Comparison of ENCODE assay signal across 20 cellular contexts in the genomic region with DNA sequence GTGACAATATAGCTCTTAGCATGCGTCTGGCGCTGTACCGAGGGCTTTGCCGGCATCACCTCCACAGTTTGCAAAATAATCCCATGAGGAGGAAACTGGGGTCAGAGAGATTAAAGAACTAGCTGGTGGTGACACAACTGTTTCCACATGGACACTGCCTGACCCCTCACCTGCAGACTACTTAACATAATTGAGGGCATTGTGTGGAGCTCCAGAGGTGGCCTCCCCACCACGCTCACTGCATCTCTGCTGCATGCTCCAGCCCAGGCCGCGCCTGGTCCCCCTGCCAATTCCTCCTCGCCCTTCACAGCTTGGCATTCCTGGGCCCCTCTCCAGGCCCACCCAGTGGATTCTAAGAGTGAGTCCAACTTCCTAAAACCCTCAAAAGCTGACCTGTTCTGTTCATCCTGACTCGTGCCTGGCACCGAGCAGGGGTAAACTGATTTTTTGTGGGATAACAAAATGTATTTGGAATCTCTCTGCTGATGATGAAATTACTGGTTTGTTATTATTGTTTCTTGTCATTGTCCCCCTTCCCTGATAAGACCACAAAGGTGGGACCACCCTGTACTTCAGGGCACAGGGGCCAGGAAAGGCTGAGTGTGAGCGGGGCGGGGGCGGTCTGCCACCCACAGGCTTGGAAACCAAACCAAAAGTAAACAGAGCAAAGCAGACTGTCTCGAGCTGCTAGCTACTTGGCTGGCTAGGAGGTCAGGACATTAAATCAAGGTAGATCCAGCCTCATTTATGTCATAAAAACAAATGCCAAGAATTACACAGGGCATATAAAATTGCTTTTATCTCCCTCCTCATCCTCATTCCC. TPM values are rescaled to one million over a fixed set of nuclear protein-coding genes. Genes with fewer than 3 reads are reported as not detected.
DNase-seq lines count a peak whose midpoint lies in the region; ATAC-seq, FAIRE-seq and TF ChIP-seq lines count a peak whose summit lies in the region.
"Had no signal": no experiment of that assay in that cellular context is flagged by ENCODE, and none has a peak within 500 bp of the region (broad histone marks: within the 10 kb centered on the region; RNA-seq: fewer than 3 reads in every experiment).

No MANE protein-coding gene starts in this region.

- H3K4me1 ChIP-seq in HCT116 (ENCODE audit: control insufficient read depth in 1 of 2, insufficient read depth in 2 of 2, low read length in 2 of 2) (peaks cover 13 to 45% of the 10 kb centered on the region in 2 experiments), pancreas (peaks cover 0 to 7% (median 7%) of the 10 kb centered on the region in 3 donors)

- H3K27me3 ChIP-seq in HCT116 (ENCODE audit: insufficient read depth, low read length) = no peaks in the 10 kb centered on the region
- no peaks in the 10 kb centered on the region for H3K27me3 ChIP-seq in WERI-Rb-1 (ENCODE audit: insufficient read depth, low read depth, severe bottlenecking)
- no peaks in the 10 kb centered on the region for H3K27me3 ChIP-seq in pancreas

- no peak for FAIRE-seq in pancreas (lab: Jason Lieb, UNC)
- FAIRE-seq: GM12891, keratinocyte had no signal

- H2AFZ ChIP-seq in HCT116 (ENCODE audit: low read depth, low read length, poor library complexity, severe bottlenecking) = no peak overlapping the region

- TF ChIP-seq CTCF in HCT116 (IDR thresholded peaks at IDR 0.05 in 2 of 3, conservative IDR thresholded peaks at IDR 0.05 in 1 of 3; ENCODE audit: borderline replicate concordance in 1 of 3, insufficient read depth in 1 of 3, low read depth in 2 of 3, low read length in 2 of 3) (no peak), WERI-Rb-1 (IDR thresholded peaks at IDR 0.05; ENCODE audit: low read depth, low read length) (no peak), pancreas (IDR thresholded peaks at IDR 0.05) (no peak)

- RAD21 ChIA-PET in HCT116 (lab: Charles Lee; ENCODE audit: low non-redundant PET in 1 of 2, low total read pairs in 2 of 2, uncharacterized antibody in 2 of 2, unreplicated experiment in 2 of 2) = no interaction called here

- peak overlapping the region; percentile 18; the same call in 1 of the 2 replicates for H3K4me2 ChIP-seq in HCT116 (ENCODE audit: low read length)

- no peak for TF ChIP-seq POLR2A in HCT116 (IDR thresholded peaks at IDR 0.05; ENCODE audit: borderline replicate concordance, extremely low read depth, insufficient read depth, insufficient read length)

- H3K27ac ChIP-seq in HCT116 (ENCODE audit: low read depth, low read length) = no peak overlapping the region
- H3K27ac ChIP-seq in WERI-Rb-1 = peak overlapping the region; percentile 64
- peak overlapping the region in 3 of 4 donors; percentile 14 to 52 (median 27) for H3K27ac ChIP-seq in pancreas
- H3K27ac ChIP-seq: coronary artery had no signal

- no peaks in the 10 kb centered on the region for H3K9me2 ChIP-seq in HCT116 (ENCODE audit: insufficient read depth)

- H3K79me2 ChIP-seq in HCT116 (ENCODE audit: insufficient read depth, low read length) = peaks cover 4% of the 10 kb centered on the region; the same call in 1 of the 2 replicates

- H4K20me1 ChIP-seq in HCT116 (ENCODE audit: insufficient read depth) = no peaks in the 10 kb centered on the region

- 67 to 82% methylated on average over 14 of the region's 14 CpGs for WGBS in pancreas, 2 donors

- H3K36me3 ChIP-seq in HCT116 (ENCODE audit: control insufficient read depth in 1 of 2, insufficient read depth in 2 of 2, low read length in 2 of 2) = no peaks in the 10 kb centered on the region; a peak in 1 of 4 replicates
- peaks cover 11% of the 10 kb centered on the region; the same call in 1 of the 2 replicates for H3K36me3 ChIP-seq in WERI-Rb-1
- no peaks in the 10 kb centered on the region for H3K36me3 ChIP-seq in pancreas

- H3K9ac ChIP-seq in HCT116 (ENCODE audit: low read length) = no peak overlapping the region

- ATAC-seq in HCT116 = no peak
- peak; percentile 25 to 53 for ATAC-seq in left cardiac atrium
- ATAC-seq in pancreas = peak; percentile 33 to 50 (median 36)
- ATAC-seq: SK-N-SH treated with all-trans-retinoic acid at 6 μM for 48 hours; stimulated activated memory B cell treated with anti-CD40 and anti-IgM and Interleukin-4, amounts not matched to agents 10 μg/mL and 1 μg/mL and 100 μg/mL, for 72 hours had no signal

- POLR2A ChIA-PET in HCT116 (lab: Charles Lee) = no interaction called here

- no peak for DNase-seq in HCT116 (ENCODE audit: low read depth, low spot score)
- DNase-seq in WERI-Rb-1 = peak; percentile 64
- no peak for DNase-seq in left cardiac atrium
- peak in 2 of 6 donors; percentile 4 to 41 for DNase-seq in pancreas
- DNase-seq in foreskin melanocyte = no peak
- no peak for DNase-seq in GM19238 (ENCODE audit: insufficient read length, low spot score)
- DNase-seq in activated effector memory CD4-positive, alpha-beta T cell treated with Interleukin-2 at 50 U/mL for 16 hours = no peak
- DNase-seq in central memory CD4-positive, alpha-beta T cell = no peak
- DNase-seq: activated CD4-positive, alpha-beta T cell treated with anti-CD3 and anti-CD28 coated beads, Interleukin-2, amount 10 ng/mL, durations not matched to agents 7 days and 5 days; NCI-H1436; NK-92 treated with Interleukin-12 subunit alpha and Interleukin-12 subunit beta, amount 100 ng/mL, for 24 hours; stimulated activated CD4-positive, alpha-beta T cell treated with anti-CD3 and anti-CD28 coated beads, Interleukin-2, amount 100 ng/mL, for 24 hours had no signal

- no TSS peak for BruUV-seq in HCT116 (replicated peaks; lab: Mats Ljungman, UMichigan)

- H3K4me3 ChIP-seq in HCT116 (replicated peaks in 1 of 2; ENCODE audit: low read depth in 1 of 2, low read length in 2 of 2) (no peak overlapping the region), WERI-Rb-1 (ENCODE audit: low read depth, low read length) (no peak overlapping the region), pancreas (no peak overlapping the region)
- H3K4me3 ChIP-seq: coronary artery had no signal

- intact Hi-C loops in HCT116 (cut with micrococcal nuclease) = no loop called here
- intact Hi-C loops in left cardiac atrium (cut with DNase I) = no loop called here
- intact Hi-C loops in pancreas (cut with DNase I) = no loop called here

- CTCF ChIA-PET in HCT116 (lab: Charles Lee) = interaction anchor here (1.8 kb wide), 1 partner anchor 11 kb away, joined by 4 read pairs; no protein-coding TSS in a partner anchor

- H3K9me3 ChIP-seq in HCT116 (ENCODE audit: control insufficient read depth in 1 of 2, insufficient read depth in 1 of 2, low read depth in 1 of 2, low read length in 2 of 2) (no peaks in the 10 kb centered on the region), WERI-Rb-1 (ENCODE audit: severe bottlenecking) (no peaks in the 10 kb centered on the region), pancreas (no peaks in the 10 kb centered on the region)

- no peak for TF ChIP-seq RAD21 in HCT116 (IDR thresholded peaks at IDR 0.05; ENCODE audit: low read depth)

TF ChIP-seq in HCT116, 20 proteins besides CTCF, POLR2A, EP300 and RAD21 (continues in another document):
- TF ChIP-seq, protein P1, sequence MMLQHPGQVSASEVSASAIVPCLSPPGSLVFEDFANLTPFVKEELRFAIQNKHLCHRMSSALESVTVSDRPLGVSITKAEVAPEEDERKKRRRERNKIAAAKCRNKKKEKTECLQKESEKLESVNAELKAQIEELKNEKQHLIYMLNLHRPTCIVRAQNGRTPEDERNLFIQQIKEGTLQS (IDR thresholded peaks at IDR 0.05) = no peak
- no peak for TF ChIP-seq CBX3 (IDR thresholded peaks at IDR 0.05; ENCODE audit: low read depth)
- no peak for TF ChIP-seq POLR2AphosphoS5 (IDR thresholded peaks at IDR 0.05; ENCODE audit: low read depth, low read length)
- TF ChIP-seq SIN3A (IDR thresholded peaks at IDR 0.05; ENCODE audit: low read depth) = no peak
- TF ChIP-seq FOSL1 (IDR thresholded peaks at IDR 0.05; ENCODE audit: low read depth) = no peak
- TF ChIP-seq CEBPB (IDR thresholded peaks at IDR 0.05; ENCODE audit: low read depth) = no peak
- no peak for TF ChIP-seq YY1 (IDR thresholded peaks at IDR 0.05; ENCODE audit: extremely low read depth, insufficient replicate concordance, low read depth, low read length)
- no peak for TF ChIP-seq ELF1 (IDR thresholded peaks at IDR 0.05; ENCODE audit: borderline replicate concordance, low read depth)
- no peak for TF ChIP-seq EZH2 (IDR thresholded peaks at IDR 0.05)
- TF ChIP-seq EGR1 (IDR thresholded peaks at IDR 0.05; ENCODE audit: low read depth) = no peak
- no peak for TF ChIP-seq SP1 (IDR thresholded peaks at IDR 0.05; ENCODE audit: low read depth)
- TF ChIP-seq, protein P2, sequence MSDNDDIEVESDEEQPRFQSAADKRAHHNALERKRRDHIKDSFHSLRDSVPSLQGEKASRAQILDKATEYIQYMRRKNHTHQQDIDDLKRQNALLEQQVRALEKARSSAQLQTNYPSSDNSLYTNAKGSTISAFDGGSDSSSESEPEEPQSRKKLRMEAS (IDR thresholded peaks at IDR 0.05) = no peak
- TF ChIP-seq, protein P3, sequence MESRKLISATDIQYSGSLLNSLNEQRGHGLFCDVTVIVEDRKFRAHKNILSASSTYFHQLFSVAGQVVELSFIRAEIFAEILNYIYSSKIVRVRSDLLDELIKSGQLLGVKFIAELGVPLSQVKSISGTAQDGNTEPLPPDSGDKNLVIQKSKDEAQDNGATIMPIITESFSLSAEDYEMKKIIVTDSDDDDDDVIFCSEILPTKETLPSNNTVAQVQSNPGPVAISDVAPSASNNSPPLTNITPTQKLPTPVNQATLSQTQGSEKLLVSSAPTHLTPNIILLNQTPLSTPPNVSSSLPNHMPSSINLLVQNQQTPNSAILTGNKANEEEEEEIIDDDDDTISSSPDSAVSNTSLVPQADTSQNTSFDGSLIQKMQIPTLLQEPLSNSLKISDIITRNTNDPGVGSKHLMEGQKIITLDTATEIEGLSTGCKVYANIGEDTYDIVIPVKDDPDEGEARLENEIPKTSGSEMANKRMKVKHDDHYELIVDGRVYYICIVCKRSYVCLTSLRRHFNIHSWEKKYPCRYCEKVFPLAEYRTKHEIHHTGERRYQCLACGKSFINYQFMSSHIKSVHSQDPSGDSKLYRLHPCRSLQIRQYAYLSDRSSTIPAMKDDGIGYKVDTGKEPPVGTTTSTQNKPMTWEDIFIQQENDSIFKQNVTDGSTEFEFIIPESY (IDR thresholded peaks at IDR 0.05; ENCODE audit: extremely low read depth, insufficient replicate concordance, low read length) = no peak
- no peak for TF ChIP-seq SRF (IDR thresholded peaks at IDR 0.05; ENCODE audit: low read depth)

RNA-seq across cellular contexts. Expression of a gene that starts 40.6 kb away (rescaled TPM):
- total RNA-seq in HCT116 (2021; ENCODE audit: unreplicated experiment) (not detected), left cardiac atrium (not detected), pancreas (100 to 1,000 TPM in 2 of 6 donors, 10 to 100 TPM in 4; 30.3 to 176 (median 67.9) TPM)
- polyA plus RNA-seq in HCT116 (2012) = 0.09 TPM in 1 of 2 replicates, not detected in the other
- 1,000 to 10,000 TPM in 1 of 2 donors, 100 to 1,000 TPM in 1; 706 to 1,505 TPM for polyA plus RNA-seq in pancreas
- total RNA-seq: activated CD4-positive, alpha-beta T cell treated with anti-CD3 and anti-CD28 coated beads, Interleukin-2, amount 10 ng/mL, durations not matched to agents 7 days and 5 days; fibroblast of villous mesenchyme; H4 had no signal
- polyA plus RNA-seq: BJ had no signal

Comparison
In these comparisons a context has a peak if more than half of its experiments do, and no peak if none do; other contexts are left out.
1. RNA of a gene that starts 40.6 kb away (total RNA-seq): 30.3 to 176 TPM in pancreas; not detected in HCT116 (single experiment) and not detected in left cardiac atrium; every median in the first group is over 10 times any median in the second.